Comparison of ENCODE assay signal across 9 cellular contexts in genomic region chr15:93467327-93467726, GRCh38.
DNase-seq lines count a peak whose midpoint lies in the region; ATAC-seq, FAIRE-seq and TF ChIP-seq lines count a peak whose summit lies in the region.
"Had no signal": no experiment of that assay in that cellular context is flagged by ENCODE, and none has a peak within 500 bp of the region (broad histone marks: within the 10 kb centered on the region; RNA-seq: fewer than 3 reads in every experiment).

No MANE protein-coding gene starts in this region.

- no peaks in the 10 kb centered on the region for H3K36me3 ChIP-seq in pancreas

- H3K4me1 ChIP-seq in pancreas, result no peaks in the 10 kb centered on the region

- no peaks in the 10 kb centered on the region for H3K27me3 ChIP-seq in pancreas

- no peaks in the 10 kb centered on the region for H3K9me3 ChIP-seq in pancreas

- DNase-seq in Daoy (ENCODE audit: low read depth) (peak; percentile 91), NCI-H2171 (lab: John Stamatoyannopoulos, UW) (peak; percentile 96), pancreas (peak in 3 of 6 donors; percentile 35 to 68 (median 59)), left lobe of liver (ENCODE audit: low spot score) (no peak)
- no peak for DNase-seq in activated naive CD4-positive, alpha-beta T cell treated with Interleukin-2 at 50 U/mL for 16 hours

- FAIRE-seq in pancreas (lab: Jason Lieb, UNC), result no peak
- FAIRE-seq: K562 had no signal

- WGBS in pancreas, 2 donors, result 30 to 31% methylated on average over 3 of the region's 3 CpGs

- H3K27ac ChIP-seq in pancreas, result no peak overlapping the region

- no peak overlapping the region for H3K4me3 ChIP-seq in pancreas
- H3K4me3 ChIP-seq: K562 had no signal

- no peak for TF ChIP-seq CTCF in pancreas (IDR thresholded peaks at IDR 0.05)

- peak; percentile 80 for ATAC-seq in esophagus mucosa
- peak; percentile 24 to 77 (median 72) for ATAC-seq in pancreas
- ATAC-seq in HG02870 (IDR thresholded peaks at IDR 0.05; ENCODE audit: unreplicated experiment), result no peak
- ATAC-seq in HG02571 (IDR thresholded peaks at IDR 0.05; ENCODE audit: unreplicated experiment), result no peak
- no peak for ATAC-seq in left lobe of liver
- ATAC-seq: K562 had no signal

- intact Hi-C loops in pancreas (cut with DNase I), result no loop called here

Comparison
In these comparisons a context has a peak if more than half of its experiments do, and no peak if none do; other contexts are left out.
1. DNase-seq: peak in Daoy (single experiment) and NCI-H2171 (single experiment); none in activated naive CD4-positive, alpha-beta T cell treated with Interleukin-2 at 50 U/mL for 16 hours (single experiment) and left lobe of liver (single experiment).
2. ATAC-seq: peak in esophagus mucosa (single experiment) and pancreas (4 of 4); none in HG02870 (single experiment), HG02571 (single experiment) and left lobe of liver (single experiment).